19 cellular contexts compared by ENCODE assay signal in the genomic region with DNA sequence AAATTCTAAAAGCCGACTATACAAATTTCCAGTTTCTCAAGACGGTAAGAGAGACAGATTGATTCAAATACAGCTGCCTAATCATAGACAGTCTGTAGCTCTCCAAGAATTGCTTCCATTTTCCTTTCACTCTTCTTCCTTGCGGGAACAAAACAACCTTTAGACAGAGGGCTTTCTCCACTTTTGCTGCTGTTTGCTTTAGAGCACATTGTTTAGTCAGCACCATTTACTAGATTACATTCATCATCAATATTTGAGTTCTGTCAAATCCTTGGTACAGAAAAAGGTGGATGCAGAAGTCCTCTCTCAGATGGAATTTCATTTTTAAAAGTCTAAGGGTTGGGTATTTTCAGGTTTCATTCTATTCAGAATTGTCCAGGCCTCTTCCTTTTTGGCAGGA.
DNase-seq lines count a peak whose midpoint lies in the region; ATAC-seq and TF ChIP-seq lines count a peak whose summit lies in the region.
"Had no signal": no experiment of that assay in that cellular context is flagged by ENCODE, and none has a peak within 500 bp of the region (broad histone marks: within the 10 kb centered on the region; RNA-seq: fewer than 3 reads in every experiment).

No MANE protein-coding gene starts in this region.

- intact Hi-C loops in heart right ventricle (cut with DNase I) (no loop called here), cardiac septum (cut with DNase I) (loop anchor here (5.0 kb wide), 1 partner anchor 134 kb away; no protein-coding TSS in a partner anchor), PC-3 (cut with micrococcal nuclease) (loop anchor here (5.0 kb wide), 1 partner anchor 51 kb away; no protein-coding TSS in a partner anchor), transverse colon (cut with DNase I; ENCODE audit: low total_unique reads) (loop anchor here (5.0 kb wide), 1 partner anchor 139 kb away; the partner anchor contains the start of gene CHRM2)

- DNase-seq in heart right ventricle, result no peak
- DNase-seq in cardiac septum (ENCODE audit: low spot score), result no peak
- peak; percentile 41 for DNase-seq in PC-3
- no peak for DNase-seq in osteocyte (ENCODE audit: extremely low spot score, unreplicated experiment)
- DNase-seq in transverse colon, result no peak
- no peak for DNase-seq in stimulated activated CD4-positive, alpha-beta T cell treated with anti-CD3 and anti-CD28 coated beads, Interleukin-1b, Interleukin-23, amount 100 ng/mL, for 48 hours
- DNase-seq in WERI-Rb-1, result no peak
- DNase-seq: CD4-positive, CD25-positive, alpha-beta regulatory T cell; GF-D8; MM.1S; NCI-H1048; NCI-H1417 treated with DMSO at 0.1 percent for 48 hours; NCI-H187; NK-92 treated with Interleukin-12 subunit alpha and Interleukin-12 subunit beta, amount 100 ng/mL, for 24 hours had no signal

- H3K4me3 ChIP-seq in heart right ventricle (no peak overlapping the region), PC-3 (ENCODE audit: low read length) (no peak overlapping the region), transverse colon (no peak overlapping the region), WERI-Rb-1 (ENCODE audit: low read depth, low read length) (no peak overlapping the region)
- H3K4me3 ChIP-seq: A549, K562, SJSA1 had no signal

- H3K9me3 ChIP-seq in heart right ventricle, result no peaks in the 10 kb centered on the region
- H3K9me3 ChIP-seq in PC-3 (ENCODE audit: low read length), result no peaks in the 10 kb centered on the region
- H3K9me3 ChIP-seq in transverse colon, result no peaks in the 10 kb centered on the region
- no peaks in the 10 kb centered on the region for H3K9me3 ChIP-seq in WERI-Rb-1 (ENCODE audit: severe bottlenecking)
- H3K9me3 ChIP-seq: A549, SJSA1 had no signal

- CTCF ChIA-PET in PC-3 (lab: Charles Lee), result no interaction called here

- H3K27me3 ChIP-seq in heart right ventricle (no peaks in the 10 kb centered on the region), PC-3 (ENCODE audit: low read length) (no peaks in the 10 kb centered on the region), transverse colon (no peaks in the 10 kb centered on the region), WERI-Rb-1 (ENCODE audit: insufficient read depth, low read depth, severe bottlenecking) (no peaks in the 10 kb centered on the region)
- H3K27me3 ChIP-seq: SJSA1 had no signal

- in situ Hi-C loops in transverse colon (cut with MboI; ENCODE audit: low pct_ligation_motif_present in 1 of 4, low pct_unique_long_range_greater_than_20kb in 1 of 4, low sequenced_read_pairs in 3 of 4), result no loop called here

- BruUV-seq in PC-3 (replicated peaks; lab: Mats Ljungman, UMichigan), result no TSS peak

- peak overlapping the region in 7 of 10 donors; percentile 30 to 71 (median 67) for H3K27ac ChIP-seq in heart right ventricle
- H3K27ac ChIP-seq in PC-3 (ENCODE audit: low read length), result no peak overlapping the region
- H3K27ac ChIP-seq in transverse colon, result peak overlapping the region in 3 of 4 donors; percentile 30 to 65 (median 59)
- H3K27ac ChIP-seq in WERI-Rb-1, result no peak overlapping the region
- H3K27ac ChIP-seq: A549 had no signal

- POLR2A ChIA-PET in PC-3 (lab: Charles Lee; ENCODE audit: unreplicated experiment), result interaction anchor here (0.6 kb wide), 1 partner anchor 369 kb away, joined by 3 read pairs; no protein-coding TSS in a partner anchor

- no peak overlapping the region for H3K4me3 Mint-ChIP-seq in osteocyte (ENCODE audit: unreplicated experiment)
- H3K4me3 Mint-ChIP-seq: CD4-positive, CD25-positive, alpha-beta regulatory T cell had no signal

- H3K79me2 ChIP-seq in PC-3 (ENCODE audit: low read length), result no peaks in the 10 kb centered on the region

- peaks cover 8% of the 10 kb centered on the region for H3K36me3 Mint-ChIP-seq in osteocyte (ENCODE audit: unreplicated experiment)
- H3K36me3 Mint-ChIP-seq: CD4-positive, CD25-positive, alpha-beta regulatory T cell had no signal

- no peak for TF ChIP-seq CTCF in heart right ventricle (IDR thresholded peaks at IDR 0.05)
- no peak for TF ChIP-seq CTCF in PC-3 (conservative IDR thresholded peaks at IDR 0.05; ENCODE audit: low read depth, low read length)
- TF ChIP-seq CTCF in osteocyte (IDR thresholded peaks at IDR 0.05), result no peak
- no peak for TF ChIP-seq CTCF in transverse colon (IDR thresholded peaks at IDR 0.05)
- TF ChIP-seq CTCF in WERI-Rb-1 (IDR thresholded peaks at IDR 0.05; ENCODE audit: low read depth, low read length), result no peak

- H3K27me3 Mint-ChIP-seq in osteocyte (ENCODE audit: unreplicated experiment), result no peaks in the 10 kb centered on the region
- H3K27me3 Mint-ChIP-seq: CD4-positive, CD25-positive, alpha-beta regulatory T cell had no signal

- peak overlapping the region; percentile 90 for H3K27ac Mint-ChIP-seq in osteocyte (ENCODE audit: unreplicated experiment)
- H3K27ac Mint-ChIP-seq: CD4-positive, CD25-positive, alpha-beta regulatory T cell had no signal

- H4K20me1 ChIP-seq in PC-3 (ENCODE audit: low read length), result no peaks in the 10 kb centered on the region

- peak in 1 of 8 donors; percentile 10 for ATAC-seq in heart right ventricle
- peak; percentile 67 for ATAC-seq in PC-3
- no peak for ATAC-seq in GM21360 (IDR thresholded peaks at IDR 0.05; ENCODE audit: unreplicated experiment)
- ATAC-seq: A549, K562, Panc1 had no signal

- no peak overlapping the region for H3K9ac ChIP-seq in PC-3 (ENCODE audit: low read length)

- no peak for TF ChIP-seq POLR2A in transverse colon (IDR thresholded peaks at IDR 0.05)

- no peaks in the 10 kb centered on the region for H3K36me3 ChIP-seq in heart right ventricle
- no peaks in the 10 kb centered on the region for H3K36me3 ChIP-seq in PC-3 (ENCODE audit: low read depth, low read length)
- no peaks in the 10 kb centered on the region for H3K36me3 ChIP-seq in transverse colon
- no peaks in the 10 kb centered on the region for H3K36me3 ChIP-seq in WERI-Rb-1
- H3K36me3 ChIP-seq: SJSA1 had no signal

- no peaks in the 10 kb centered on the region for H3K9me3 Mint-ChIP-seq in osteocyte (ENCODE audit: unreplicated experiment)

- no peak overlapping the region for H2AFZ ChIP-seq in PC-3 (ENCODE audit: low read length)

- TF ChIP-seq EP300 in transverse colon (IDR thresholded peaks at IDR 0.05; ENCODE audit: low read depth), result no peak

- no peaks in the 10 kb centered on the region for H3K9me2 ChIP-seq in PC-3 (replicated peaks; ENCODE audit: low read length)

- H3K4me1 ChIP-seq in heart right ventricle, result peaks cover 0 to 32% (median 13%) of the 10 kb centered on the region in 9 donors
- H3K4me1 ChIP-seq in PC-3 (ENCODE audit: insufficient read depth, low read length), result peaks cover 34% of the 10 kb centered on the region
- H3K4me1 ChIP-seq in transverse colon, result peaks cover 0 to 13% (median 2%) of the 10 kb centered on the region in 4 donors
- H3K4me1 ChIP-seq: A549 had no signal

- WGBS in heart right ventricle, 2 donors, result 92 to 95% methylated on average over 3 of the region's 3 CpGs
- WGBS in transverse colon (ENCODE audit: low coverage in 1 of 2), 2 donors, result 66 to 78% methylated on average over 3 of the region's 3 CpGs

- H3K4me2 ChIP-seq in PC-3 (ENCODE audit: low read length), result peak overlapping the region; percentile 18; the same call in 1 of the 2 replicates
- H3K4me2 ChIP-seq: A549 had no signal

- peaks cover 75% of the 10 kb centered on the region for H3K4me1 Mint-ChIP-seq in osteocyte (ENCODE audit: unreplicated experiment)
- H3K4me1 Mint-ChIP-seq: CD4-positive, CD25-positive, alpha-beta regulatory T cell had no signal

- H3F3A ChIP-seq in PC-3 (ENCODE audit: low read length, unreplicated experiment), result no peaks in the 10 kb centered on the region

Comparison
In these comparisons a context has a peak if more than half of its experiments do, and no peak if none do; other contexts are left out.
1. intact Hi-C loops: an anchor here in cardiac septum (5.0 kb wide), PC-3 (5.0 kb wide) and transverse colon (5.0 kb wide); none called in heart right ventricle.
2. H3K27ac ChIP-seq: peak in heart right ventricle (7 of 10) and transverse colon (3 of 4); none in PC-3 (single experiment) and WERI-Rb-1 (single experiment).